ENCODE assay signal across 22 cellular contexts in the genomic region with DNA sequence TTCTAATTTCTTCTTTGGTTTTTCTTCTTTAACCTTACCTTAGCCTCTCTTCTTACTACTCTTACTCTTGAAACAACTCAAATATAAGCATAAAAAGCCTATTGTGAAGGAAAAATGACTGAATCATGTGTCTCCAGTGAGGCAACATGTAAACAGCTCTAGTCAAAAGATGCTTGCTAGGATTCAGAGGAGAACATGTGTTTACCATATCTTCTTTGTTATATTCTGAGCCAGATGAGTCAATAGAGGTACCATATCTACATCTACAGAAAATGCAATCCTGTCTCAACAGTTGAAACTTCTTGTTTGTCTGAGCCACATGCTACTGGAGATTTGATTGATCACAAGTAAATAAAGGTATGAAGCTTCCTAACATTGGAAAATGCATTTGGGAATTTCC. TPM values are rescaled to one million over a fixed set of nuclear protein-coding genes. Genes with fewer than 3 reads are reported as not detected.
"Had no signal": no experiment of that assay in that cellular context is flagged by ENCODE, and none has a peak within 500 bp of the region (broad histone marks: within the 10 kb centered on the region; RNA-seq: fewer than 3 reads in every experiment).

No MANE protein-coding gene starts in this region.

- H3K9me3 ChIP-seq: esophagus muscularis mucosa, lower lobe of right lung, psoas muscle, sigmoid colon, testis, tibial artery had no signal

- H3K4me3 Mint-ChIP-seq: immature natural killer cell; memory B cell; naive thymus-derived CD4-positive, alpha-beta T cell; nephron; stimulated activated memory B cell treated with anti-CD40 and anti-IgM and Interleukin-4, amounts not matched to agents 10 μg/mL and 1 μg/mL and 100 μg/mL, for 72 hours; type B pancreatic cell had no signal

- H3K4me1 Mint-ChIP-seq: immature natural killer cell; memory B cell; naive thymus-derived CD4-positive, alpha-beta T cell; nephron; stimulated activated memory B cell treated with anti-CD40 and anti-IgM and Interleukin-4, amounts not matched to agents 10 μg/mL and 1 μg/mL and 100 μg/mL, for 72 hours had no signal

- H3K4me1 ChIP-seq: esophagus muscularis mucosa, lower lobe of right lung, psoas muscle, testis had no signal

- H3K9me3 Mint-ChIP-seq: nephron, type B pancreatic cell had no signal

- H3K36me3 Mint-ChIP-seq: immature natural killer cell; memory B cell; naive thymus-derived CD4-positive, alpha-beta T cell; stimulated activated memory B cell treated with anti-CD40 and anti-IgM and Interleukin-4, amounts not matched to agents 10 μg/mL and 1 μg/mL and 100 μg/mL, for 72 hours; type B pancreatic cell had no signal

- H3K27ac Mint-ChIP-seq: immature natural killer cell; memory B cell; naive thymus-derived CD4-positive, alpha-beta T cell; nephron; stimulated activated memory B cell treated with anti-CD40 and anti-IgM and Interleukin-4, amounts not matched to agents 10 μg/mL and 1 μg/mL and 100 μg/mL, for 72 hours; type B pancreatic cell had no signal

- H3K4me3 ChIP-seq: esophagus muscularis mucosa, lower lobe of right lung, psoas muscle, sigmoid colon, testis, tibial artery had no signal

- H3K27me3 ChIP-seq: esophagus muscularis mucosa, sigmoid colon, testis, tibial artery had no signal

- H3K27ac ChIP-seq: esophagus muscularis mucosa, lower lobe of right lung, psoas muscle, sigmoid colon, testis, tibial artery had no signal

- DNase-seq: cortex of kidney; hypothalamus; immature natural killer cell; islet precursor cell; left ventricle myocardium superior; lower lobe of right lung; midbrain; naive thymus-derived CD4-positive, alpha-beta T cell; nucleus accumbens; psoas muscle; right cardiac atrium; sigmoid colon; stimulated activated CD4-positive, alpha-beta T cell treated with anti-CD3 and anti-CD28 coated beads, Interleukin-4, amount 100 ng/mL, for 4 hours; stimulated activated naive CD8-positive, alpha-beta T cell treated with anti-CD3 and anti-CD28 coated beads, Interleukin-15, Interleukin-2, amounts not matched to agents 100 U/mL and 50 U/mL, for 24 hours; substantia nigra; testis; tibial artery had no signal

- H3K36me3 ChIP-seq: esophagus muscularis mucosa, lower lobe of right lung, sigmoid colon, tibial artery had no signal

- H3K27me3 Mint-ChIP-seq: memory B cell; naive thymus-derived CD4-positive, alpha-beta T cell; stimulated activated memory B cell treated with anti-CD40 and anti-IgM and Interleukin-4, amounts not matched to agents 10 μg/mL and 1 μg/mL and 100 μg/mL, for 72 hours; type B pancreatic cell had no signal

RNA-seq across cellular contexts. Expression of gene FIGN, which starts 15.9 kb away (rescaled TPM):
- polyA plus RNA-seq: immature natural killer cell; naive thymus-derived CD4-positive, alpha-beta T cell had no signal
